Comparison of ENCODE assay signal across 15 cellular contexts in the genomic region with DNA sequence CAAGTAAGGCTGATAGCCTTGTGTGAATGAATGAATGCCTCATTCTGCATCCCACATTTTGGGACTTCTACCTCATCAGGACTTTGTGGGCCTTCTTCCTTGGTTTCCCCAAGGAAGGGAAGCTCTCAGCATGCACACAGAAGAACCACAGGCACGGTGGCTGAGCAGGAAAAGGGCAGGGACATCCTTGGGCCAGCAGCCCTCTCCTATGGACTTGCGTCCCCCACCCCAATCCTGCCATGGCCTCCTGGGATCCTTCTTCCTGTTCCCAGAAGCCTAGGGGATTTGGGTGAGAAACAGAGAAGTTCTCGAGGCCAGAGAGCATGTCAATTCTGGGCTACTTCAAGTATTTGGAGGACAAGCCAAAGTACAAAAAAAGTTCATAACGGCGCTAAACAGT.
DNase-seq lines count a peak whose midpoint lies in the region; ATAC-seq and TF ChIP-seq lines count a peak whose summit lies in the region.
"Had no signal": no experiment of that assay in that cellular context is flagged by ENCODE, and none has a peak within 500 bp of the region (broad histone marks: within the 10 kb centered on the region; RNA-seq: fewer than 3 reads in every experiment).

No MANE protein-coding gene starts in this region.

- no peak overlapping the region for H3K27ac ChIP-seq in BLaER1 treated with 17β-estradiol and CSF1 and Interleukin-3, amounts not matched to agents 10 nM and 100 nM
- H3K27ac ChIP-seq in CD8-positive, alpha-beta T cell (ENCODE audit: low read depth, low read length), result no peak overlapping the region
- H3K27ac ChIP-seq in sigmoid colon, result peak overlapping the region in 1 of 4 donors; percentile 34
- H3K27ac ChIP-seq in lower lobe of right lung, result no peak overlapping the region

- H3K4me3 ChIP-seq in BLaER1 treated with 17β-estradiol and CSF1 and Interleukin-3, amounts not matched to agents 10 nM and 100 nM, result 0 out of 20 replicates have a peak overlapping the region, but pooled peaks of 1 of the 10 experiments have one; percentile 28
- no peak overlapping the region for H3K4me3 ChIP-seq in CD8-positive, alpha-beta T cell (ENCODE audit: low read depth, low read length)
- H3K4me3 ChIP-seq in sigmoid colon (no peak overlapping the region), lower lobe of right lung (no peak overlapping the region)

- POLR2A ChIA-PET in CD8-positive, alpha-beta T cell (lab: Charles Lee), result no interaction called here

- peak overlapping the region in 1 of 11 experiments; percentile 56; a peak in 1 of 22 replicates for H3K9ac ChIP-seq in BLaER1 treated with 17β-estradiol and CSF1 and Interleukin-3, amounts not matched to agents 10 nM and 100 nM

- TF ChIP-seq CTCF in CD8-positive, alpha-beta T cell (IDR thresholded peaks at IDR 0.05), result no peak
- TF ChIP-seq CTCF in sigmoid colon (IDR thresholded peaks at IDR 0.05), result no peak
- TF ChIP-seq CTCF in lower lobe of right lung (IDR thresholded peaks at IDR 0.05), result no peak

- H3K9me3 Mint-ChIP-seq in CD8-positive, alpha-beta T cell, result no peaks in the 10 kb centered on the region
- H3K9me3 Mint-ChIP-seq in dendritic cell treated with granulocyte-macrophage colony-stimulating factor and Interleukin-4, amounts not matched to agents 40 ng/mL and 50 ng/mL, for 4 days, result no peaks in the 10 kb centered on the region

- WGBS in sigmoid colon, 2 donors, result 93 to 96% methylated on average over 5 of the region's 5 CpGs

- H3K27ac Mint-ChIP-seq in CD8-positive, alpha-beta T cell, result peak overlapping the region; percentile 82
- peak overlapping the region; percentile 48 for H3K27ac Mint-ChIP-seq in dendritic cell treated with granulocyte-macrophage colony-stimulating factor and Interleukin-4, amounts not matched to agents 40 ng/mL and 50 ng/mL, for 4 days

- TF ChIP-seq POLR2A in sigmoid colon (IDR thresholded peaks at IDR 0.05), result no peak

- peaks cover 0 to 16% (median 0%) of the 10 kb centered on the region in 11 experiments; a peak in 7 of 22 replicates for H3K9me3 ChIP-seq in BLaER1 treated with 17β-estradiol and CSF1 and Interleukin-3, amounts not matched to agents 10 nM and 100 nM (replicated peaks in 1 of 11)
- no peaks in the 10 kb centered on the region for H3K9me3 ChIP-seq in CD8-positive, alpha-beta T cell (ENCODE audit: low read length)
- H3K9me3 ChIP-seq in sigmoid colon (no peaks in the 10 kb centered on the region), lower lobe of right lung (no peaks in the 10 kb centered on the region)

- H3K36me3 ChIP-seq in BLaER1 treated with 17β-estradiol and CSF1 and Interleukin-3, amounts not matched to agents 10 nM and 100 nM, result peaks cover 0 to 90% (median 65%) of the 10 kb centered on the region in 11 experiments; a peak in 15 of 22 replicates
- peaks cover 67% of the 10 kb centered on the region for H3K36me3 ChIP-seq in CD8-positive, alpha-beta T cell (ENCODE audit: insufficient read depth, low read length)
- H3K36me3 ChIP-seq in sigmoid colon, result peaks cover 12 to 62% (median 33%) of the 10 kb centered on the region in 4 donors
- peaks cover 74% of the 10 kb centered on the region for H3K36me3 ChIP-seq in lower lobe of right lung

- no peak for ATAC-seq in CD8-positive, alpha-beta T cell
- ATAC-seq in lower lobe of right lung (no peak), esophagus mucosa (no peak)

- CTCF ChIA-PET in CD8-positive, alpha-beta T cell (lab: Charles Lee), result interaction anchor here (1.1 to 1.4 kb wide), 2 partner anchors 11 to 65 kb away, joined by 3 to 4 read pairs; no protein-coding TSS in a partner anchor

- intact Hi-C loops in CD8-positive, alpha-beta T cell (cut with DNase I, micrococcal nuclease), result no loop called here
- intact Hi-C loops in dendritic cell treated with granulocyte-macrophage colony-stimulating factor and Interleukin-4, amounts not matched to agents 40 ng/mL and 50 ng/mL, for 4 days (cut with micrococcal nuclease), result no loop called here
- intact Hi-C loops in sigmoid colon (cut with DNase I) (no loop called here), lower lobe of right lung (cut with DNase I) (no loop called here)

- peak overlapping the region in 10 of 11 experiments; percentile 0 to 60 (median 34); a peak in 17 of 22 replicates for H3K4me2 ChIP-seq in BLaER1 treated with 17β-estradiol and CSF1 and Interleukin-3, amounts not matched to agents 10 nM and 100 nM

- no peak for TF ChIP-seq EP300 in sigmoid colon (IDR thresholded peaks at IDR 0.05)

- no peak overlapping the region for H3K4me3 Mint-ChIP-seq in CD8-positive, alpha-beta T cell
- H3K4me3 Mint-ChIP-seq in dendritic cell treated with granulocyte-macrophage colony-stimulating factor and Interleukin-4, amounts not matched to agents 40 ng/mL and 50 ng/mL, for 4 days, result peak overlapping the region; percentile 42

- H3K27me3 ChIP-seq in BLaER1 treated with 17β-estradiol and CSF1 and Interleukin-3, amounts not matched to agents 10 nM and 100 nM, result peaks cover 0 to 46% (median 37%) of the 10 kb centered on the region in 11 experiments; a peak in 19 of 22 replicates
- H3K27me3 ChIP-seq in CD8-positive, alpha-beta T cell (ENCODE audit: insufficient read depth, low read length), result no peaks in the 10 kb centered on the region
- H3K27me3 ChIP-seq in sigmoid colon (no peaks in the 10 kb centered on the region), lower lobe of right lung (ENCODE audit: low read depth) (no peaks in the 10 kb centered on the region)

- no peaks in the 10 kb centered on the region for H3K27me3 Mint-ChIP-seq in CD8-positive, alpha-beta T cell (ENCODE audit: low read depth)
- no peaks in the 10 kb centered on the region for H3K27me3 Mint-ChIP-seq in dendritic cell treated with granulocyte-macrophage colony-stimulating factor and Interleukin-4, amounts not matched to agents 40 ng/mL and 50 ng/mL, for 4 days

- peaks cover 86% of the 10 kb centered on the region for H3K36me3 Mint-ChIP-seq in CD8-positive, alpha-beta T cell
- peaks cover 93% of the 10 kb centered on the region for H3K36me3 Mint-ChIP-seq in dendritic cell treated with granulocyte-macrophage colony-stimulating factor and Interleukin-4, amounts not matched to agents 40 ng/mL and 50 ng/mL, for 4 days (ENCODE audit: low read depth)

- DNase-seq in CD8-positive, alpha-beta T cell, result no peak
- peak; percentile 55 for DNase-seq in sigmoid colon
- DNase-seq in OCI-M1 (lab: John Stamatoyannopoulos, UW), result no peak
- no peak for DNase-seq in lower lobe of right lung
- no peak for DNase-seq in iPS-NIHi7 (ENCODE audit: extremely low spot score)
- DNase-seq: C1 segment of cervical spinal cord, GF-D8, GOT3, NCI-H1417, NCI-H2029, NCI-H510A treated with DMSO at 0.1 percent for 48 hours, SHP77 had no signal

- H3K4me1 Mint-ChIP-seq in CD8-positive, alpha-beta T cell (ENCODE audit: low read depth), result peaks cover 48% of the 10 kb centered on the region
- peaks cover 84% of the 10 kb centered on the region for H3K4me1 Mint-ChIP-seq in dendritic cell treated with granulocyte-macrophage colony-stimulating factor and Interleukin-4, amounts not matched to agents 40 ng/mL and 50 ng/mL, for 4 days (ENCODE audit: low read depth)

- peaks cover 31 to 73% (median 56%) of the 10 kb centered on the region in 10 experiments for H3K4me1 ChIP-seq in BLaER1 treated with 17β-estradiol and CSF1 and Interleukin-3, amounts not matched to agents 10 nM and 100 nM
- H3K4me1 ChIP-seq in CD8-positive, alpha-beta T cell (ENCODE audit: insufficient read depth, low read length), result peaks cover 42% of the 10 kb centered on the region
- peaks cover 0 to 18% (median 11%) of the 10 kb centered on the region in 4 donors for H3K4me1 ChIP-seq in sigmoid colon
- peaks cover 27% of the 10 kb centered on the region for H3K4me1 ChIP-seq in lower lobe of right lung

- peaks cover 30 to 98% (median 83%) of the 10 kb centered on the region in 11 experiments; a peak in 21 of 22 replicates for H4K20me1 ChIP-seq in BLaER1 treated with 17β-estradiol and CSF1 and Interleukin-3, amounts not matched to agents 10 nM and 100 nM
